8 cellular contexts compared by ENCODE assay signal in the genomic region with DNA sequence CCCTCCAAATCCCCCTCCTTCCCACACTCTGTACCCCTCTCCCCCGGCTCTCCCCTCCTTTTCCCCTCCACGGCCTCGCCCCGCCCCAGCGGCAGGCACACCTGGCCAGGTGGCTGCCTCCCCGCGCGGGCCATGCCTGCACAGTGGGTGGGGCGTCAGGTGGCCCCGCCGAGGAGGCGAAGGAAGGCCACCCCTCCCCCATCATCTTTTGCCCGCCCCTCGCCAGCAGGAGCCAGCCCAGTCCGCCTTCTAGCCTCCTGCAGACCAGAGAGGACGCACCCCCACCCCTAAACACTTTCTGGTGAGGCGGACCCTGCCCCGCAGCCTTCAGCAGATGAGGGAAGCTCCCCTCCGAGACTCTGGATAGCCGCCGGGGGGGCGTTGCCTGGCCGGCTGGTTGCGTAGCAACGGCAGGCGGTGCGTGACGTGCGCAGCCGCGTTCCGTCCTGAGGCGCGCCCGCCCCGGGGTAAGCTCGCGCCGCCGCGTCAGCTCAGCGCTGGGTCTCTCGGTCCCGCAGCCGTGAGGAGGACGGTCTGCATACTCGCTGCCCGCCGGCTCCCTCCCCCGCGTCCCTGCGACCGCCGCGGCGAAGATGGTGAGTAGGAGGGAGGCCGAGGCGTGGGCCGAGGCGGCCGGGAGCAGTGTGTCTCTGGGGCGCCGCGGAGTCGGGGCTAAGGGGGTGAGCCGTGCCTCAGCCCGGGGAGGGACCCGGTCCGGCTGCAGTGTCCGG. TPM values are rescaled to one million over a fixed set of nuclear protein-coding genes. Genes with fewer than 3 reads are reported as not detected.
DNase-seq lines count a peak whose midpoint lies in the region; ATAC-seq and TF ChIP-seq lines count a peak whose summit lies in the region.

DSTN (plus strand) TSS at position 460 of the 731 bp plus-strand sequence; CDS start at position 594, 134 bp downstream.

- H3K4me3 ChIP-seq in left lung: peak within 1 kb of the TSS; percentile 79 to 88

- H3K36me3 Mint-ChIP-seq in CD14-positive monocyte: peaks cover 0 to 1% of the 10 kb centered on the region in 2 donors
- peaks cover 16% of the 10 kb centered on the region for H3K36me3 Mint-ChIP-seq in dendritic cell treated with granulocyte-macrophage colony-stimulating factor and Interleukin-4, amounts not matched to agents 40 ng/mL and 50 ng/mL, for 4 days (ENCODE audit: low read depth)

- no peaks in the 10 kb centered on the region for H3K9me3 ChIP-seq in left lung

- no peak for TF ChIP-seq CTCF in CD14-positive monocyte (IDR thresholded peaks at IDR 0.05)
- TF ChIP-seq CTCF in left lung (IDR thresholded peaks at IDR 0.05): no peak

- H3K27ac Mint-ChIP-seq in CD14-positive monocyte: peak within 1 kb of the TSS; percentile 74 to 93 (median 89)
- peak within 1 kb of the TSS; percentile 81 for H3K27ac Mint-ChIP-seq in dendritic cell treated with granulocyte-macrophage colony-stimulating factor and Interleukin-4, amounts not matched to agents 40 ng/mL and 50 ng/mL, for 4 days

- peak; percentile 85 for DNase-seq in CD14-positive monocyte (ENCODE audit: low spot score)
- peak; percentile 99 for DNase-seq in NCI-H748 (lab: John Stamatoyannopoulos, UW; ENCODE audit: unreplicated experiment)
- DNase-seq in activated CD4-positive, alpha-beta T cell treated with anti-CD3 and anti-CD28 coated beads, Interleukin-2, amount 50 U/mL, for 4 hours: peak; percentile 78 to 81
- DNase-seq in left lung: peak; percentile 94 to 98
- peak; percentile 79 to 81 for DNase-seq in stimulated activated CD4-positive, alpha-beta T cell treated with anti-CD3 and anti-CD28 coated beads, Interleukin-2, amount 100 ng/mL, for 48 hours

- peak within 1 kb of the TSS; percentile 88 to 94 for H3K4me3 Mint-ChIP-seq in CD14-positive monocyte
- peak within 1 kb of the TSS; percentile 93 for H3K4me3 Mint-ChIP-seq in dendritic cell treated with granulocyte-macrophage colony-stimulating factor and Interleukin-4, amounts not matched to agents 40 ng/mL and 50 ng/mL, for 4 days

- H3K27me3 ChIP-seq in left lung: peaks cover 0 to 9% of the 10 kb centered on the region in 2 donors

- H3K4me1 ChIP-seq in left lung: peaks cover 20 to 45% of the 10 kb centered on the region in 2 donors

- H3K9me3 Mint-ChIP-seq in CD14-positive monocyte: peaks cover 0 to 3% (median 0%) of the 10 kb centered on the region in 7 donors
- H3K9me3 Mint-ChIP-seq in dendritic cell treated with granulocyte-macrophage colony-stimulating factor and Interleukin-4, amounts not matched to agents 40 ng/mL and 50 ng/mL, for 4 days: no peaks in the 10 kb centered on the region

- peak; percentile 85 for ATAC-seq in GM19351 (IDR thresholded peaks at IDR 0.05; ENCODE audit: unreplicated experiment)
- peak; percentile 95 for ATAC-seq in HG03520 (IDR thresholded peaks at IDR 0.05; ENCODE audit: unreplicated experiment)
- ATAC-seq in left lung: peak; percentile 84

- H3K36me3 ChIP-seq in left lung: no peaks in the 10 kb centered on the region

- peak within 1 kb of the TSS; percentile 92 to 99 for H3K27ac ChIP-seq in left lung

- H3K4me1 Mint-ChIP-seq in CD14-positive monocyte: peaks cover 13% of the 10 kb centered on the region
- peaks cover 26% of the 10 kb centered on the region for H3K4me1 Mint-ChIP-seq in dendritic cell treated with granulocyte-macrophage colony-stimulating factor and Interleukin-4, amounts not matched to agents 40 ng/mL and 50 ng/mL, for 4 days (ENCODE audit: low read depth)

- intact Hi-C loops in CD14-positive monocyte (cut with micrococcal nuclease) (loop anchor here in 1 of 2 donors (2.0 to 10.0 kb wide), 2 partner anchors 33 to 115 kb away; partner anchors contain the start of gene RRBP1), left lung (cut with DNase I) (no loop called here)
- intact Hi-C loops in dendritic cell treated with granulocyte-macrophage colony-stimulating factor and Interleukin-4, amounts not matched to agents 40 ng/mL and 50 ng/mL, for 4 days (cut with micrococcal nuclease): loop anchor here (5.0 kb wide), 1 partner anchor 113 kb away; the partner anchor contains the start of gene RRBP1

- peaks cover 23 to 32% (median 26%) of the 10 kb centered on the region in 3 donors for H3K27me3 Mint-ChIP-seq in CD14-positive monocyte (ENCODE audit: low read depth in 3 of 3)
- peaks cover 26% of the 10 kb centered on the region for H3K27me3 Mint-ChIP-seq in dendritic cell treated with granulocyte-macrophage colony-stimulating factor and Interleukin-4, amounts not matched to agents 40 ng/mL and 50 ng/mL, for 4 days

RNA-seq across cellular contexts. Expression of gene DSTN, which starts in this region (rescaled TPM):
- 10 to 100 TPM; 58.4 to 63.8 TPM for polyA plus RNA-seq in CD14-positive monocyte
- 100 to 1,000 TPM; 504 to 551 TPM for total RNA-seq in left lung

Comparison
In these comparisons a context has a peak if more than half of its experiments do, and no peak if none do; other contexts are left out.
1. Peak in every context shown above with its lines: DNase-seq, ATAC-seq, H3K4me3 ChIP-seq and H3K27ac ChIP-seq.